Comparison of ENCODE assay signal across 3 cellular contexts in genomic region chr6:83846291-83846690, GRCh38.
TF ChIP-seq lines count a peak whose summit lies in the region.

No MANE protein-coding gene starts in this region.

TF ChIP-seq in HepG2, 621 proteins besides CTCF, POLR2A, EP300 and RAD21:
- TF ChIP-seq MAFK (conservative IDR thresholded peaks at IDR 0.05 in 1 of 2, IDR thresholded peaks at IDR 0.05 in 1 of 2; ENCODE audit: low read length in 2 of 2) (peak; percentile 84 to 93), KDM5A (IDR thresholded peaks at IDR 0.05; ENCODE audit: borderline replicate concordance, low read length) (no peak), MAFF (IDR thresholded peaks at IDR 0.05; ENCODE audit: low read depth, low read length) (peak; percentile 87)
TF ChIP-seq in HepG2: peak in this region for 2.

TF ChIP-seq in HEK293T, 16 proteins besides CTCF, POLR2A, EP300 and RAD21:
- TF ChIP-seq HDGF (IDR thresholded peaks at IDR 0.05; ENCODE audit: borderline replicate concordance) (no peak), LEF1 (IDR thresholded peaks at IDR 0.05; ENCODE audit: borderline replicate concordance) (no peak), PKNOX1 (IDR thresholded peaks at IDR 0.05) (peak; percentile 73)

TF ChIP-seq in K562, 482 proteins besides CTCF, POLR2A, EP300 and RAD21:
- TF ChIP-seq ZNF449 (CRISPR knock-in tag; IDR thresholded peaks at IDR 0.05) (no peak), C11orf30 (IDR thresholded peaks at IDR 0.05; ENCODE audit: low read depth) (peak; percentile 88), ZNF766 (CRISPR knock-in tag; conservative IDR thresholded peaks at IDR 0.05) (no peak), CAMTA2 (CRISPR knock-in tag; conservative IDR thresholded peaks at IDR 0.05) (no peak), PBX2 (CRISPR knock-in tag; IDR thresholded peaks at IDR 0.05; ENCODE audit: low read depth) (no peak), PBX2 (tag; conservative IDR thresholded peaks at IDR 0.05; ENCODE audit: low read depth) (peak; percentile 56), MAFG (tag; conservative IDR thresholded peaks at IDR 0.05) (peak; percentile 83), MTF1 (CRISPR knock-in tag; IDR thresholded peaks at IDR 0.05; ENCODE audit: borderline replicate concordance) (no peak), ZNF316 (IDR thresholded peaks at IDR 0.05) (peak; percentile 91), HOMEZ (CRISPR knock-in tag; IDR thresholded peaks at IDR 0.05) (no peak), MAFK (IDR thresholded peaks at IDR 0.05; ENCODE audit: low read length) (peak; percentile 86), MAFF (IDR thresholded peaks at IDR 0.05; ENCODE audit: low read length) (peak; percentile 83), ZNF589 (CRISPR knock-in tag; IDR thresholded peaks at IDR 0.05; ENCODE audit: low read depth) (no peak), HSF4 (CRISPR knock-in tag; IDR thresholded peaks at IDR 0.05; ENCODE audit: borderline replicate concordance) (no peak), MEIS2 (IDR thresholded peaks at IDR 0.05; ENCODE audit: partially characterized antibody) (peak; percentile 47), POLR2AphosphoS2 (IDR thresholded peaks at IDR 0.05; ENCODE audit: low read length) (no peak), SAP30 (IDR thresholded peaks at IDR 0.05; ENCODE audit: borderline replicate concordance, insufficient read depth, low read depth, low read length, poor library complexity, severe bottlenecking) (no peak)
TF ChIP-seq in K562: peak in this region for 7.
